ENCODE assay signal across 8 cellular contexts in genomic region chr12:9646794-9647622, GRCh38. TPM values are rescaled to one million over a fixed set of nuclear protein-coding genes. Genes with fewer than 3 reads are reported as not detected.
DNase-seq lines count a peak whose midpoint lies in the region; ATAC-seq, FAIRE-seq and TF ChIP-seq lines count a peak whose summit lies in the region.

No MANE protein-coding gene starts in this region.

- no peak for ATAC-seq in HG02970 (IDR thresholded peaks at IDR 0.05; ENCODE audit: low FRiP score, unreplicated experiment)

- peak overlapping the region; percentile 84 for H3K4me2 ChIP-seq in parathyroid adenoma (ENCODE audit: low read length)

- H3K9ac ChIP-seq in parathyroid adenoma: no peak overlapping the region

- no peaks in the 10 kb centered on the region for H3K36me3 ChIP-seq in parathyroid adenoma (ENCODE audit: control insufficient read depth, insufficient read depth, low read length)

- H3K9me3 ChIP-seq in parathyroid adenoma (ENCODE audit: control insufficient read depth, low read length): no peaks in the 10 kb centered on the region

- peak overlapping the region; percentile 96 for H2AFZ ChIP-seq in parathyroid adenoma

- TF ChIP-seq CTCF in epithelial cell of proximal tubule (conservative IDR thresholded peaks at IDR 0.05; ENCODE audit: low read depth, low read length): no peak
- no peak for TF ChIP-seq CTCF in parathyroid adenoma (IDR thresholded peaks at IDR 0.05)

- H3K27me3 ChIP-seq in parathyroid adenoma (ENCODE audit: control insufficient read depth, insufficient read depth, low read length): no peaks in the 10 kb centered on the region

- no peaks in the 10 kb centered on the region for H3K79me2 ChIP-seq in parathyroid adenoma

- no peaks in the 10 kb centered on the region for H3K4me1 ChIP-seq in parathyroid adenoma

- DNase-seq in GM12892 (ENCODE audit: insufficient read length) (no peak), RPMI8226 (peak; percentile 34), epithelial cell of proximal tubule (ENCODE audit: low read depth) (no peak), NCI-H2029 (lab: John Stamatoyannopoulos, UW) (no peak), NCI-H2171 treated with DMSO at 0.1 percent for 48 hours (lab: John Stamatoyannopoulos, UW) (no peak), HT-29 (ENCODE audit: low spot score) (no peak)

- TF ChIP-seq POLR2A in GM12892 (IDR thresholded peaks at IDR 0.05; ENCODE audit: low read depth, low read length): no peak

- FAIRE-seq in GM12892 (lab: Jason Lieb, UNC): peak; percentile 24

- peak overlapping the region; percentile 78 for H3K4me3 ChIP-seq in epithelial cell of proximal tubule (ENCODE audit: low read depth, low read length)
- H3K4me3 ChIP-seq in parathyroid adenoma (ENCODE audit: low read depth, low read length): peak overlapping the region; percentile 78

- peak overlapping the region; percentile 79 for H3K27ac ChIP-seq in parathyroid adenoma

RNA-seq across cellular contexts. Expression of gene CLEC2D, which starts 22.5 kb away (rescaled TPM):
- 187 TPM for polyA plus RNA-seq in GM12892 (2012; ENCODE audit: missing spikeins)
- total RNA-seq in epithelial cell of proximal tubule: 1.7 and 3.2 TPM in 2 replicates
- 0.03 and 0.37 TPM in 2 replicates for total RNA-seq in HT-29 (2014; rRNA removed; shearing (Covaris generic))

RNA-seq across cellular contexts. Expression of gene KLRB1, which starts 39.3 kb away (rescaled TPM):
- polyA plus RNA-seq in GM12892 (2012; ENCODE audit: missing spikeins): 0.78 TPM
- total RNA-seq in epithelial cell of proximal tubule: not detected in 2 replicates
- not detected in 2 replicates for total RNA-seq in HT-29 (2014; rRNA removed; shearing (Covaris generic))
